In genomic region chr12:89334770-89335169, GRCh38 we compare ENCODE assay signal across 2 cellular contexts.
TF ChIP-seq lines count a peak whose summit lies in the region.

No MANE protein-coding gene starts in this region.

TF ChIP-seq in HepG2, 621 proteins besides CTCF, POLR2A, EP300 and RAD21 (continued from another document):
- TF ChIP-seq ARID5B (CRISPR knock-in tag; IDR thresholded peaks at IDR 0.05), result peak; percentile 10; the same call in 1 of the 2 replicates
- peak; percentile 28; the same call in 1 of the 2 replicates for TF ChIP-seq MED1 (CRISPR knock-in tag; IDR thresholded peaks at IDR 0.05)
- no peak for TF ChIP-seq ZNF253 (CRISPR knock-in tag; IDR thresholded peaks at IDR 0.05; ENCODE audit: borderline replicate concordance)

TF ChIP-seq in K562, 482 proteins besides CTCF, POLR2A, EP300 and RAD21 (continued from another document):
- TF ChIP-seq ZNF655 (CRISPR knock-in tag; IDR thresholded peaks at IDR 0.05), result no peak
TF ChIP-seq in K562: peak in this region for 4.
